ENCODE assay signal across 8 cellular contexts in genomic region chr16:70746040-70746707, GRCh38. TPM values are rescaled to one million over a fixed set of nuclear protein-coding genes. Genes with fewer than 3 reads are reported as not detected.
DNase-seq lines count a peak whose midpoint lies in the region; ATAC-seq and TF ChIP-seq lines count a peak whose summit lies in the region.

No MANE protein-coding gene starts in this region.

- H3K27me3 ChIP-seq in esophagus muscularis mucosa, result no peaks in the 10 kb centered on the region

- DNase-seq in activated CD4-positive, alpha-beta T cell treated with anti-CD3 and anti-CD28 coated beads for 36 hours, result peak; percentile 62
- no peak for DNase-seq in activated CD4-positive, alpha-beta T cell treated with anti-CD3 and anti-CD28 coated beads, Interleukin-2, amount 50 U/mL, for 48 hours
- DNase-seq in T-cell, result no peak
- DNase-seq in esophagus muscularis mucosa (ENCODE audit: extremely low spot score), result peak; percentile 96
- DNase-seq in posterior vena cava (ENCODE audit: low spot score), result peak; percentile 96
- no peak for DNase-seq in effector CD4-positive, alpha-beta T cell
- no peak for DNase-seq in RPMI8226
- no peak for DNase-seq in NCI-H1436 (lab: John Stamatoyannopoulos, UW)

- ATAC-seq in activated CD4-positive, alpha-beta T cell treated with anti-CD3 and anti-CD28 coated beads for 36 hours, result peak; percentile 53
- peak in 1 of 4 experiments; percentile 13 for ATAC-seq in T-cell (replicated peaks in 1 of 4)

- no peaks in the 10 kb centered on the region for H3K9me3 ChIP-seq in esophagus muscularis mucosa

- no peaks in the 10 kb centered on the region for H3K27me3 Mint-ChIP-seq in activated CD4-positive, alpha-beta T cell treated with anti-CD3 and anti-CD28 coated beads for 36 hours
- no peaks in the 10 kb centered on the region for H3K27me3 Mint-ChIP-seq in T-cell

- no peak overlapping the region for H3K4me3 ChIP-seq in esophagus muscularis mucosa

- TF ChIP-seq CTCF in esophagus muscularis mucosa (IDR thresholded peaks at IDR 0.05), result no peak

- intact Hi-C loops in activated CD4-positive, alpha-beta T cell treated with anti-CD3 and anti-CD28 coated beads for 36 hours (cut with DNase I, micrococcal nuclease), result loop anchor here in 1 of 2 experiments (2.0 kb wide), 1 partner anchor 55 kb away; the partner anchor contains the start of gene VAC14
- intact Hi-C loops in esophagus muscularis mucosa (cut with DNase I) (no loop called here), posterior vena cava (cut with DNase I) (no loop called here)

- peaks cover 51 to 81% (median 75%) of the 10 kb centered on the region in 4 donors for H3K4me1 ChIP-seq in esophagus muscularis mucosa

- POLR2A ChIA-PET in activated CD4-positive, alpha-beta T cell treated with anti-CD3 and anti-CD28 coated beads for 36 hours (lab: Charles Lee), result interaction anchor here (1.2 kb wide), 1 partner anchor 9 kb away, joined by 4 read pairs; no protein-coding TSS in a partner anchor
- POLR2A ChIA-PET in T-cell (lab: Charles Lee), result interaction anchor here in 1 of 2 donors (0.6 kb wide), 1 partner anchor 79 kb away, joined by 6 read pairs; no protein-coding TSS in a partner anchor

- peak overlapping the region; percentile 88 for H3K27ac Mint-ChIP-seq in activated CD4-positive, alpha-beta T cell treated with anti-CD3 and anti-CD28 coated beads for 36 hours
- peak overlapping the region; percentile 16 to 72 for H3K27ac Mint-ChIP-seq in T-cell

- no peaks in the 10 kb centered on the region for H3K9me3 Mint-ChIP-seq in activated CD4-positive, alpha-beta T cell treated with anti-CD3 and anti-CD28 coated beads for 36 hours (ENCODE audit: low read depth)
- H3K9me3 Mint-ChIP-seq in T-cell, result peaks cover 0 to 5% (median 0%) of the 10 kb centered on the region in 3 donors

- peaks cover 30% of the 10 kb centered on the region for H3K36me3 Mint-ChIP-seq in activated CD4-positive, alpha-beta T cell treated with anti-CD3 and anti-CD28 coated beads for 36 hours (ENCODE audit: low read depth)
- H3K36me3 Mint-ChIP-seq in T-cell, result peaks cover 46% of the 10 kb centered on the region

- peaks cover 0 to 34% (median 22%) of the 10 kb centered on the region in 4 donors for H3K36me3 ChIP-seq in esophagus muscularis mucosa

- TF ChIP-seq POLR2A in esophagus muscularis mucosa (IDR thresholded peaks at IDR 0.05; ENCODE audit: low read depth), result no peak

- WGBS in esophagus muscularis mucosa, result 14% methylated on average over 10 of the region's 12 CpGs

- CTCF ChIA-PET in activated CD4-positive, alpha-beta T cell treated with anti-CD3 and anti-CD28 coated beads for 36 hours (lab: Charles Lee), result interaction anchor here (0.9 kb wide), 1 partner anchor 25 kb away, joined by 3 read pairs; no protein-coding TSS in a partner anchor
- CTCF ChIA-PET in T-cell (lab: Charles Lee), result no interaction called here

- peak overlapping the region; percentile 83 to 91 (median 86) for H3K27ac ChIP-seq in esophagus muscularis mucosa (replicated peaks in 1 of 4)

- no peak for TF ChIP-seq EP300 in esophagus muscularis mucosa (IDR thresholded peaks at IDR 0.05)

- peaks cover 51% of the 10 kb centered on the region for H3K4me1 Mint-ChIP-seq in activated CD4-positive, alpha-beta T cell treated with anti-CD3 and anti-CD28 coated beads for 36 hours
- H3K4me1 Mint-ChIP-seq in T-cell, result peaks cover 26 to 29% (median 28%) of the 10 kb centered on the region in 3 donors

- H3K4me3 Mint-ChIP-seq in activated CD4-positive, alpha-beta T cell treated with anti-CD3 and anti-CD28 coated beads for 36 hours, result no peak overlapping the region
- no peak overlapping the region for H3K4me3 Mint-ChIP-seq in T-cell

RNA-seq across cellular contexts. Expression of gene VAC14, which starts 54.8 kb away (rescaled TPM):
- total RNA-seq in activated CD4-positive, alpha-beta T cell treated with anti-CD3 and anti-CD28 coated beads for 36 hours, result 10 to 100 TPM; 24.8 to 26.2 TPM
- total RNA-seq in T-cell (10 to 100 TPM; 40.3 to 48.0 (median 44.0) TPM), esophagus muscularis mucosa (10 to 100 TPM; 31.1 to 47.0 (median 37.0) TPM), posterior vena cava (10 to 100 TPM; 25.8 to 28.4 TPM)

Comparison
In these comparisons a context has a peak if more than half of its experiments do, and no peak if none do; other contexts are left out.
1. DNase-seq: peak in activated CD4-positive, alpha-beta T cell treated with anti-CD3 and anti-CD28 coated beads for 36 hours (single experiment), esophagus muscularis mucosa (single experiment) and posterior vena cava (single experiment); none in activated CD4-positive, alpha-beta T cell treated with anti-CD3 and anti-CD28 coated beads, Interleukin-2, amount 50 U/mL, for 48 hours (0 of 2), T-cell (0 of 34), effector CD4-positive, alpha-beta T cell (single experiment), RPMI8226 (single experiment) and NCI-H1436 (single experiment).